Comparison of ENCODE assay signal across 20 cellular contexts in the genomic region with DNA sequence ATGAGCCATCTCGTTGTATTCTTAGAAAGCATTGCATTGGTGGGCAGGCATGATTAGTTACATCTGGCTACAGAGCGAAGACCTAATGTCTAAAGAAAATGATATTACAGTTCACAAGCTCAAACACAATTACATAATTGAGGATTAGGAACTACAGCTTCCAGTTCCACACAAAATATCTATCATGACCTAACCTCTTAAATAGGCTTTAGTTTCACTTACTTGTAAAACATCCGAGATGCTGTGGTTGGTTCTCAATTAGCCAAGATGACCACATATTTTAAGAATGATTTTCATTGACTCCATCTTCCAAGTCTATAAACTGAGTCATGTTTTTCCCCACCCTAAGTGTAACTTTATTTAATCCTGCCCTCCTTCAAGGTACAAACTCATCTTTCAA.
"Had no signal": no experiment of that assay in that cellular context is flagged by ENCODE, and none has a peak within 500 bp of the region (broad histone marks: within the 10 kb centered on the region; RNA-seq: fewer than 3 reads in every experiment).

No MANE protein-coding gene starts in this region.

- H3K9me3 ChIP-seq: heart right ventricle, sigmoid colon, testis, uterus had no signal

- H2AFZ ChIP-seq: neural progenitor cell had no signal

- H3K4me3 ChIP-seq: heart right ventricle, lung, neural progenitor cell, sigmoid colon, testis, uterus had no signal

- H3K27me3 ChIP-seq: brain microvascular endothelial cell, heart right ventricle, neural progenitor cell, sigmoid colon, testis, uterus had no signal

- H3K4me2 ChIP-seq: neural progenitor cell had no signal

- H3K4me1 ChIP-seq: heart right ventricle, neural progenitor cell, sigmoid colon, testis, uterus had no signal

- DNase-seq: activated CD4-positive, alpha-beta T cell treated with anti-CD3 and anti-CD28 coated beads, Interleukin-2, amount 10 ng/mL, durations not matched to agents 7 days and 5 days; activated CD4-positive, CD25-positive, alpha-beta regulatory T cell treated with anti-CD3 and anti-CD28 coated beads, Interleukin-2, amount 50 U/mL, for 72 hours; activated CD8-positive, alpha-beta T cell treated with anti-CD3 and anti-CD28 coated beads, Interleukin-2, amount 10 ng/mL, durations not matched to agents 7 days and 5 days; activated gamma-delta T cell treated with Interleukin-2 at 50 U/mL for 16 hours; aorta; brain microvascular endothelial cell; effector memory CD4-positive, alpha-beta T cell; heart right ventricle; kidney; naive thymus-derived CD4-positive, alpha-beta T cell; sigmoid colon; stimulated activated CD4-positive, alpha-beta T cell treated with anti-CD3 and anti-CD28 coated beads, Interleukin-2, amount 100 ng/mL, for 48 hours; stimulated activated CD8-positive, alpha-beta memory T cell treated with anti-CD3 and anti-CD28 coated beads, Interleukin-4, amount 100 ng/mL, for 48 hours; stimulated activated naive B cell treated with anti-CD40 and anti-IgM and Interleukin-4, amounts not matched to agents 10 μg/mL and 1 μg/mL and 100 μg/mL, for 72 hours; testis; trophoblast cell; uterus had no signal

- H3K27ac ChIP-seq: brain microvascular endothelial cell, heart right ventricle, neural progenitor cell, sigmoid colon, testis, uterus, VCaP had no signal

- H3K36me3 ChIP-seq: brain microvascular endothelial cell, heart right ventricle, neural progenitor cell, sigmoid colon, uterus had no signal

- H3K9ac ChIP-seq: neural progenitor cell had no signal
